In the genomic region with DNA sequence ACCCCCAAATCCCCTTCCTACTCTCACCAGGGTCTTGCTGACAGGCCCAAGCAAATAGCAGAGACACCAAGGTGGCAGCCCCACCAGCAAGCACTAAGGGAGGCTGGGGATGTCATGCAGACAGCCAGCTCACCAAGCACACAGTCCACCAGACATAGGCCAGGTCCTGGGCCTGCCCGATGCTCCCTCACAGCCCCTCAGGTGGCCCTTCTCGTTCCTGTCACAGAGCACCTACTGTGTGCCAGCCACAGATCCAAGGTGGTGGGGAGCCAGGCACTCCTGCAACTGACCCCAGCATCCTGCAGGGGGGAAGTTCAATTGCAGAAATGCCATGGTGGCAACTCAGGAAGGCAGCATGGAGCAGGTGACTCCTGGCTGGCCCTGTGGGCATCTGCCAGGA, we compare ENCODE assay signal across 9 cellular contexts.
DNase-seq lines count a peak whose midpoint lies in the region; ATAC-seq and TF ChIP-seq lines count a peak whose summit lies in the region.
"Had no signal": no experiment of that assay in that cellular context is flagged by ENCODE, and none has a peak within 500 bp of the region (broad histone marks: within the 10 kb centered on the region; RNA-seq: fewer than 3 reads in every experiment).

No MANE protein-coding gene starts in this region.

- in situ Hi-C loops in GM13976 (cut with MboI; ENCODE audit: low sequenced_read_pairs, unreplicated experiment) = no loop called here

- H3K27ac ChIP-seq in lung (ENCODE audit: low read depth in 1 of 2, low read length in 1 of 2) (peak overlapping the region; percentile 0 to 7), tibial artery (peak overlapping the region; percentile 26 to 33)

- no peaks in the 10 kb centered on the region for H3K9me3 Mint-ChIP-seq in activated naive CD4-positive, alpha-beta T cell treated with anti-CD3 and anti-CD28 coated beads, Interleukin-2, amount 10 ng/mL, durations not matched to agents 7 days and 5 days
- no peaks in the 10 kb centered on the region for H3K9me3 Mint-ChIP-seq in activated CD4-positive, alpha-beta memory T cell treated with anti-CD3 and anti-CD28 coated beads, Interleukin-2, amount 10 ng/mL, durations not matched to agents 7 days and 5 days

- H3K27me3 ChIP-seq in lung (ENCODE audit: control insufficient read depth, insufficient read depth) (no peaks in the 10 kb centered on the region), tibial artery (no peaks in the 10 kb centered on the region)

- H3K36me3 Mint-ChIP-seq in activated naive CD4-positive, alpha-beta T cell treated with anti-CD3 and anti-CD28 coated beads, Interleukin-2, amount 10 ng/mL, durations not matched to agents 7 days and 5 days = peaks cover 8% of the 10 kb centered on the region
- peaks cover 10% of the 10 kb centered on the region for H3K36me3 Mint-ChIP-seq in activated CD4-positive, alpha-beta memory T cell treated with anti-CD3 and anti-CD28 coated beads, Interleukin-2, amount 10 ng/mL, durations not matched to agents 7 days and 5 days (ENCODE audit: low read depth)

- intact Hi-C loops in tibial artery (cut with DNase I; ENCODE audit: low total_unique reads) = no loop called here

- peaks cover 0 to 3% of the 10 kb centered on the region in 2 donors for H3K36me3 ChIP-seq in lung (ENCODE audit: control insufficient read depth in 2 of 2, insufficient read depth in 2 of 2, low read length in 2 of 2)
- no peaks in the 10 kb centered on the region for H3K36me3 ChIP-seq in tibial artery

- H3K9me3 ChIP-seq in lung (ENCODE audit: control insufficient read depth in 2 of 2, insufficient read depth in 1 of 2, low read length in 1 of 2) (no peaks in the 10 kb centered on the region), tibial artery (no peaks in the 10 kb centered on the region)

- H3K27ac Mint-ChIP-seq in activated naive CD4-positive, alpha-beta T cell treated with anti-CD3 and anti-CD28 coated beads, Interleukin-2, amount 10 ng/mL, durations not matched to agents 7 days and 5 days = peak overlapping the region; percentile 56
- peak overlapping the region; percentile 44 for H3K27ac Mint-ChIP-seq in activated CD4-positive, alpha-beta memory T cell treated with anti-CD3 and anti-CD28 coated beads, Interleukin-2, amount 10 ng/mL, durations not matched to agents 7 days and 5 days

- no peak for TF ChIP-seq CTCF in lung (IDR thresholded peaks at IDR 0.05; ENCODE audit: control extremely low read depth, extremely low read depth)
- no peak for TF ChIP-seq CTCF in tibial artery (IDR thresholded peaks at IDR 0.05)
- no peak for TF ChIP-seq CTCF in GM13976 (IDR thresholded peaks at IDR 0.05; ENCODE audit: borderline replicate concordance, control extremely low read depth, extremely low read depth, insufficient read depth, missing control alignments)

- H3K27me3 Mint-ChIP-seq in activated naive CD4-positive, alpha-beta T cell treated with anti-CD3 and anti-CD28 coated beads, Interleukin-2, amount 10 ng/mL, durations not matched to agents 7 days and 5 days = no peaks in the 10 kb centered on the region
- no peaks in the 10 kb centered on the region for H3K27me3 Mint-ChIP-seq in activated CD4-positive, alpha-beta memory T cell treated with anti-CD3 and anti-CD28 coated beads, Interleukin-2, amount 10 ng/mL, durations not matched to agents 7 days and 5 days

- H3K4me1 Mint-ChIP-seq in activated naive CD4-positive, alpha-beta T cell treated with anti-CD3 and anti-CD28 coated beads, Interleukin-2, amount 10 ng/mL, durations not matched to agents 7 days and 5 days = peaks cover 87% of the 10 kb centered on the region
- H3K4me1 Mint-ChIP-seq in activated CD4-positive, alpha-beta memory T cell treated with anti-CD3 and anti-CD28 coated beads, Interleukin-2, amount 10 ng/mL, durations not matched to agents 7 days and 5 days = peaks cover 75% of the 10 kb centered on the region

- no peak for DNase-seq in activated naive CD4-positive, alpha-beta T cell treated with anti-CD3 and anti-CD28 coated beads, Interleukin-2, amount 10 ng/mL, durations not matched to agents 7 days and 5 days
- DNase-seq in activated naive CD4-positive, alpha-beta T cell treated with Interleukin-2 at 50 U/mL for 16 hours = no peak
- DNase-seq in activated CD4-positive, alpha-beta memory T cell treated with anti-CD3 and anti-CD28 coated beads, Interleukin-2, amount 10 ng/mL, durations not matched to agents 7 days and 5 days = no peak
- DNase-seq in lung (ENCODE audit: low spot score) = no peak
- no peak for DNase-seq in tibial artery
- DNase-seq in NCI-H748 treated with DMSO at 0.1 percent for 48 hours (lab: John Stamatoyannopoulos, UW) = no peak
- DNase-seq in GM13976 (ENCODE audit: low spot score) = no peak
- DNase-seq: hippocampal formation had no signal

- no peak for ATAC-seq in lung (ENCODE audit: insufficient read depth, low FRiP score)
- ATAC-seq in HG03280 (IDR thresholded peaks at IDR 0.05; ENCODE audit: unreplicated experiment) = no peak

- H3K4me3 Mint-ChIP-seq in activated naive CD4-positive, alpha-beta T cell treated with anti-CD3 and anti-CD28 coated beads, Interleukin-2, amount 10 ng/mL, durations not matched to agents 7 days and 5 days = no peak overlapping the region
- H3K4me3 Mint-ChIP-seq in activated CD4-positive, alpha-beta memory T cell treated with anti-CD3 and anti-CD28 coated beads, Interleukin-2, amount 10 ng/mL, durations not matched to agents 7 days and 5 days = no peak overlapping the region

- CTCF ChIA-PET in activated naive CD4-positive, alpha-beta T cell treated with anti-CD3 and anti-CD28 coated beads, Interleukin-2, amount 10 ng/mL, durations not matched to agents 7 days and 5 days (lab: Charles Lee) = interaction anchor here (1.3 kb wide), 1 partner anchor 11 kb away, joined by 3 read pairs; no protein-coding TSS in a partner anchor
- CTCF ChIA-PET in activated CD4-positive, alpha-beta memory T cell treated with anti-CD3 and anti-CD28 coated beads, Interleukin-2, amount 10 ng/mL, durations not matched to agents 7 days and 5 days (lab: Charles Lee) = interaction anchor here (0.6 to 5.6 kb wide), 5 partner anchors 11 to 55 kb away, joined by 3 to 33 read pairs (median 6); a partner anchor contains a TSS

- H3K4me3 ChIP-seq in lung (no peak overlapping the region), tibial artery (no peak overlapping the region)

- WGBS in lung, 2 donors = 91 to 95% methylated on average over 2 of the region's 2 CpGs

- H3K4me1 ChIP-seq in lung (ENCODE audit: control insufficient read depth in 2 of 2, insufficient read depth in 2 of 2, low read length in 2 of 2) = peaks cover 24 to 44% of the 10 kb centered on the region in 2 donors
- peaks cover 0 to 85% (median 56%) of the 10 kb centered on the region in 4 donors for H3K4me1 ChIP-seq in tibial artery

- POLR2A ChIA-PET in activated CD4-positive, alpha-beta memory T cell treated with anti-CD3 and anti-CD28 coated beads, Interleukin-2, amount 10 ng/mL, durations not matched to agents 7 days and 5 days (lab: Charles Lee) = interaction anchor here (2.5 to 8.8 kb wide), 3 partner anchors 12 to 33 kb away, joined by 9 to 131 read pairs (median 53); no protein-coding TSS in a partner anchor
